14 cellular contexts compared by ENCODE assay signal in genomic region chr3:88142094-88142624, GRCh38. TPM values are rescaled to one million over a fixed set of nuclear protein-coding genes. Genes with fewer than 3 reads are reported as not detected.
A peak's percentile ranks its signal among the peaks of the same experiment; 100 is the strongest.
DNase-seq lines count a peak whose midpoint lies in the region; ATAC-seq, FAIRE-seq and TF ChIP-seq lines count a peak whose summit lies in the region.
"Had no signal": no experiment of that assay in that cellular context is flagged by ENCODE, and none has a peak within 500 bp of the region (broad histone marks: within the 10 kb centered on the region; RNA-seq: fewer than 3 reads in every experiment).

No MANE protein-coding gene starts in this region.

- peaks cover 13% of the 10 kb centered on the region for H3K79me2 ChIP-seq in K562 (ENCODE audit: control insufficient read depth, insufficient read depth, low read length)

- CTCF ChIA-PET in K562 (lab: Yijun Ruan, JAX; ENCODE audit: low intra/inter-chr PET ratio): no interaction called here

- no peak overlapping the region for H3K27ac ChIP-seq in K562 (ENCODE audit: extremely low read depth, low read depth, low read length)
- H3K27ac ChIP-seq: coronary artery, neutrophil had no signal

- in situ Hi-C loops in K562 (cut with MboI): no loop called here

- no peak overlapping the region for H3K9ac ChIP-seq in K562 (ENCODE audit: insufficient read depth in 1 of 2, low read depth in 2 of 2, low read length in 2 of 2)

- H4K20me1 ChIP-seq in K562 (replicated peaks; ENCODE audit: control insufficient read depth, insufficient read depth, low read length): no peaks in the 10 kb centered on the region

- no peaks in the 10 kb centered on the region for H3K27me3 ChIP-seq in K562 (ENCODE audit: control insufficient read depth in 2 of 2, insufficient read depth in 2 of 2, low read length in 2 of 2)
- H3K27me3 ChIP-seq: neutrophil had no signal

- H2AFZ ChIP-seq in K562 (ENCODE audit: low read depth, low read length): no peak overlapping the region

- no peak for TF ChIP-seq EP300 in K562 (IDR thresholded peaks at IDR 0.05; ENCODE audit: low read length)

- 91% methylated on average over 3 of the region's 3 CpGs for WGBS in K562 (ENCODE audit: insufficient coverage, low coverage, missing lambda C conversion rate)

- H3K4me2 ChIP-seq in K562 (ENCODE audit: insufficient read depth, low read length): no peak overlapping the region

- H3K4me1 Mint-ChIP-seq in activated T-cell treated with anti-CD3 and anti-CD28 coated beads, Interleukin-2, amount 50 U/mL, for 72 hours (ENCODE audit: low read depth): peaks cover 19% of the 10 kb centered on the region
- peaks cover 13% of the 10 kb centered on the region for H3K4me1 Mint-ChIP-seq in stimulated activated memory B cell treated with anti-CD40 and anti-IgM and Interleukin-4, amounts not matched to agents 10 μg/mL and 1 μg/mL and 100 μg/mL, for 72 hours
- H3K4me1 Mint-ChIP-seq in activated T-helper 2 cell treated with anti-CD3 and anti-CD28 coated beads, Interferon-gamma antibody, Interleukin-2, Interleukin-4, amounts not matched to agents 10 μg/mL and 5 μg/mL and 100 μg/mL, durations not matched to agents 14 hours and 24 hours and 36 hours (ENCODE audit: low read depth): peaks cover 6% of the 10 kb centered on the region
- H3K4me1 Mint-ChIP-seq: IgD-negative memory B cell had no signal

- ATAC-seq in activated T-cell treated with anti-CD3 and anti-CD28 coated beads, Interleukin-2, amount 50 U/mL, for 72 hours (replicated peaks in 1 of 2): no peak
- ATAC-seq in HG03060 (IDR thresholded peaks at IDR 0.05; ENCODE audit: low read depth, unreplicated experiment) (peak; percentile 48), K562 (no peak), GM18873 (IDR thresholded peaks at IDR 0.05; ENCODE audit: low FRiP score, unreplicated experiment) (no peak), GM18519 (IDR thresholded peaks at IDR 0.05; ENCODE audit: low FRiP score, unreplicated experiment) (no peak)
- ATAC-seq in stimulated activated memory B cell treated with anti-CD40 and anti-IgM and Interleukin-4, amounts not matched to agents 10 μg/mL and 1 μg/mL and 100 μg/mL, for 72 hours: no peak

- no TSS peak for BruUV-seq in K562 (replicated peaks; lab: Mats Ljungman, UMichigan)

- no peak for TF ChIP-seq RAD21 in K562 (CRISPR knock-in tag; conservative IDR thresholded peaks at IDR 0.05 in 1 of 2, IDR thresholded peaks at IDR 0.05 in 1 of 2)

- DNase-seq in activated T-cell treated with anti-CD3 and anti-CD28 coated beads, Interleukin-2, amount 50 U/mL, for 72 hours: no peak
- no peak for DNase-seq in activated T-cell treated with anti-CD3 and anti-CD28 coated beads, Interleukin-2, amount 50 U/mL, for 48 hours
- DNase-seq in K562 (ENCODE audit: extremely low read depth in 1 of 4, low spot score in 3 of 4): no peak
- DNase-seq in activated T-helper 2 cell treated with anti-CD3 and anti-CD28 coated beads, Interferon-gamma antibody, Interleukin-2, Interleukin-4, amounts not matched to agents 10 μg/mL and 5 μg/mL and 100 μg/mL, durations not matched to agents 14 hours and 24 hours and 36 hours (ENCODE audit: low spot score): no peak
- DNase-seq: NCI-H446 treated with DMSO at 0.1 percent for 48 hours, SW 1271 had no signal

- no peak overlapping the region for H3K4me3 ChIP-seq in K562
- H3K4me3 ChIP-seq: coronary artery had no signal

- H3K4me3 Mint-ChIP-seq in activated T-cell treated with anti-CD3 and anti-CD28 coated beads, Interleukin-2, amount 50 U/mL, for 72 hours: peak overlapping the region in 1 of 2 donors; percentile 43
- no peak overlapping the region for H3K4me3 Mint-ChIP-seq in stimulated activated memory B cell treated with anti-CD40 and anti-IgM and Interleukin-4, amounts not matched to agents 10 μg/mL and 1 μg/mL and 100 μg/mL, for 72 hours
- no peak overlapping the region for H3K4me3 Mint-ChIP-seq in activated T-helper 2 cell treated with anti-CD3 and anti-CD28 coated beads, Interferon-gamma antibody, Interleukin-2, Interleukin-4, amounts not matched to agents 10 μg/mL and 5 μg/mL and 100 μg/mL, durations not matched to agents 14 hours and 24 hours and 36 hours (ENCODE audit: low read depth)
- H3K4me3 Mint-ChIP-seq: IgD-negative memory B cell had no signal

- peak overlapping the region; percentile 73 for H3K27ac Mint-ChIP-seq in activated T-cell treated with anti-CD3 and anti-CD28 coated beads, Interleukin-2, amount 50 U/mL, for 72 hours
- peak overlapping the region; percentile 19 for H3K27ac Mint-ChIP-seq in stimulated activated memory B cell treated with anti-CD40 and anti-IgM and Interleukin-4, amounts not matched to agents 10 μg/mL and 1 μg/mL and 100 μg/mL, for 72 hours
- no peak overlapping the region for H3K27ac Mint-ChIP-seq in activated T-helper 2 cell treated with anti-CD3 and anti-CD28 coated beads, Interferon-gamma antibody, Interleukin-2, Interleukin-4, amounts not matched to agents 10 μg/mL and 5 μg/mL and 100 μg/mL, durations not matched to agents 14 hours and 24 hours and 36 hours

- H3K4me1 ChIP-seq in K562 (replicated peaks in 1 of 2; ENCODE audit: control insufficient read depth in 2 of 2, insufficient read depth in 2 of 2, low read length in 2 of 2): peaks cover 3 to 4% of the 10 kb centered on the region in 2 experiments; a peak in 1 of 5 replicates

- H3K36me3 Mint-ChIP-seq in activated T-cell treated with anti-CD3 and anti-CD28 coated beads, Interleukin-2, amount 50 U/mL, for 72 hours (ENCODE audit: insufficient read depth in 2 of 2): peaks cover 4 to 23% of the 10 kb centered on the region in 2 donors
- peaks cover 18% of the 10 kb centered on the region for H3K36me3 Mint-ChIP-seq in stimulated activated memory B cell treated with anti-CD40 and anti-IgM and Interleukin-4, amounts not matched to agents 10 μg/mL and 1 μg/mL and 100 μg/mL, for 72 hours
- peaks cover 38% of the 10 kb centered on the region for H3K36me3 Mint-ChIP-seq in activated T-helper 2 cell treated with anti-CD3 and anti-CD28 coated beads, Interferon-gamma antibody, Interleukin-2, Interleukin-4, amounts not matched to agents 10 μg/mL and 5 μg/mL and 100 μg/mL, durations not matched to agents 14 hours and 24 hours and 36 hours (ENCODE audit: low read depth)

- POLR2A ChIA-PET in K562 (lab: Yijun Ruan, JAX): no interaction called here

- intact Hi-C loops in K562 (cut with micrococcal nuclease): loop anchor here (10.0 kb wide), 1 partner anchor 347 kb away; the partner anchor contains the start of gene HTR1F
- intact Hi-C loops in activated T-helper 2 cell treated with anti-CD3 and anti-CD28 coated beads, Interferon-gamma antibody, Interleukin-2, Interleukin-4, amounts not matched to agents 10 μg/mL and 5 μg/mL and 100 μg/mL, durations not matched to agents 14 hours and 24 hours and 36 hours (cut with micrococcal nuclease): loop anchor here (10.0 kb wide), 1 partner anchor 807 kb away; no protein-coding TSS in a partner anchor

- H3K9me1 ChIP-seq in K562 (ENCODE audit: control insufficient read depth, insufficient read depth, low read length): no peaks in the 10 kb centered on the region

- no peaks in the 10 kb centered on the region for H3K9me3 Mint-ChIP-seq in activated T-cell treated with anti-CD3 and anti-CD28 coated beads, Interleukin-2, amount 50 U/mL, for 72 hours
- H3K9me3 Mint-ChIP-seq in stimulated activated memory B cell treated with anti-CD40 and anti-IgM and Interleukin-4, amounts not matched to agents 10 μg/mL and 1 μg/mL and 100 μg/mL, for 72 hours: no peaks in the 10 kb centered on the region
- H3K9me3 Mint-ChIP-seq in activated T-helper 2 cell treated with anti-CD3 and anti-CD28 coated beads, Interferon-gamma antibody, Interleukin-2, Interleukin-4, amounts not matched to agents 10 μg/mL and 5 μg/mL and 100 μg/mL, durations not matched to agents 14 hours and 24 hours and 36 hours: no peaks in the 10 kb centered on the region
- H3K9me3 Mint-ChIP-seq: IgD-negative memory B cell had no signal

- H3K9me3 ChIP-seq in K562 (replicated peaks; ENCODE audit: control insufficient read depth, insufficient read depth, low read depth, low read length): no peaks in the 10 kb centered on the region
- H3K9me3 ChIP-seq: neutrophil had no signal

- no peak for TF ChIP-seq CTCF in K562 (IDR thresholded peaks at IDR 0.05 in 2 of 3, conservative IDR thresholded peaks at IDR 0.05 in 1 of 3; ENCODE audit: insufficient read depth in 2 of 3, low read depth in 1 of 3, low read length in 3 of 3)

- no peak for TF ChIP-seq POLR2A in K562 (conservative IDR thresholded peaks at IDR 0.05)

- peaks cover 4% of the 10 kb centered on the region for H3K27me3 Mint-ChIP-seq in activated T-cell treated with anti-CD3 and anti-CD28 coated beads, Interleukin-2, amount 50 U/mL, for 72 hours (ENCODE audit: low read depth)
- H3K27me3 Mint-ChIP-seq in stimulated activated memory B cell treated with anti-CD40 and anti-IgM and Interleukin-4, amounts not matched to agents 10 μg/mL and 1 μg/mL and 100 μg/mL, for 72 hours: no peaks in the 10 kb centered on the region
- no peaks in the 10 kb centered on the region for H3K27me3 Mint-ChIP-seq in activated T-helper 2 cell treated with anti-CD3 and anti-CD28 coated beads, Interferon-gamma antibody, Interleukin-2, Interleukin-4, amounts not matched to agents 10 μg/mL and 5 μg/mL and 100 μg/mL, durations not matched to agents 14 hours and 24 hours and 36 hours (ENCODE audit: low read depth)
- H3K27me3 Mint-ChIP-seq: IgD-negative memory B cell had no signal

- FAIRE-seq in K562 (lab: Jason Lieb, UNC): peak; percentile 37
- FAIRE-seq: H1 had no signal

- H3K36me3 ChIP-seq in K562 (ENCODE audit: control insufficient read depth, insufficient read depth, low read length): peaks cover 53% of the 10 kb centered on the region; the same call in 2 of the 3 replicates

RNA-seq across cellular contexts. Expression of gene C3orf38, which starts 7.6 kb away (rescaled TPM):
- 10 to 100 TPM; 37.3 to 41.7 TPM for total RNA-seq in activated T-cell treated with anti-CD3 and anti-CD28 coated beads, Interleukin-2, amount 50 U/mL, for 72 hours
- total RNA-seq in K562 (2011; cell fraction: chromatin; rRNA removed; ENCODE audit: low replicate concordance): 6.6 and 19.5 TPM in 2 replicates
- total RNA-seq in K562 (2011; cell fraction: nucleolus; rRNA removed): 7.5 and 7.9 TPM in 2 replicates
- total RNA-seq in K562 (2011; cell fraction: nucleoplasm; rRNA removed): 15.0 and 15.5 TPM in 2 replicates
- total RNA-seq in K562 (2014; rRNA removed): 11.9 and 13.8 TPM in 2 replicates
- 17.6 and 18.4 TPM in 2 replicates for total RNA-seq in K562 (2014; rRNA removed; fragmentation: Illumina TruSeq; extraction: Trizol)
- total RNA-seq in K562 (2015; rRNA removed; fragmentation: Illumina TruSeq; extraction: Trizol): 21.2 and 22.1 TPM in 2 replicates
- total RNA-seq in K562 (2021): 11.5 and 13.7 TPM in 2 replicates
- polyA plus RNA-seq in K562 (2011; rRNA removed): 12.4 and 16.2 TPM in 2 replicates
- polyA plus RNA-seq in K562 (2011; cell fraction: cytosol; rRNA removed): 3.8 and 5.7 TPM in 2 replicates
- 3.5 and 6.3 TPM in 2 replicates for polyA plus RNA-seq in K562 (2011; cell fraction: nucleus; rRNA removed)
- 7.9 and 8.6 TPM in 2 replicates for polyA plus RNA-seq in K562 (2012)
- polyA plus RNA-seq in K562 (2014; fragmentation: Illumina TruSeq; extraction: Trizol): 14.0 and 16.3 TPM in 2 replicates
- 10 to 100 TPM; 15.1 to 20.6 TPM for polyA plus RNA-seq in K562 (2014; fragmentation: Nextera tagmentation; extraction: Ambion mirVana)
- polyA plus RNA-seq in K562 (2014; rRNA removed): 8.7 and 10.7 TPM in 2 replicates
- 22.9 and 26.1 TPM in 2 replicates for polyA minus RNA-seq in K562 (2011; rRNA and poly(A)+ RNA removed)
- polyA minus RNA-seq in K562 (2011; cell fraction: cytosol; rRNA and poly(A)+ RNA removed): 10.2 and 12.9 TPM in 2 replicates
- polyA minus RNA-seq in K562 (2011; cell fraction: nucleus; rRNA and poly(A)+ RNA removed): 9.4 and 22.1 TPM in 2 replicates
- total RNA-seq in activated T-helper 2 cell treated with anti-CD3 and anti-CD28 coated beads, Interferon-gamma antibody, Interleukin-2, Interleukin-4, amounts not matched to agents 10 μg/mL and 5 μg/mL and 100 μg/mL, durations not matched to agents 14 hours and 24 hours and 36 hours: 23.1 and 25.4 TPM in 2 replicates
